In the genomic region with DNA sequence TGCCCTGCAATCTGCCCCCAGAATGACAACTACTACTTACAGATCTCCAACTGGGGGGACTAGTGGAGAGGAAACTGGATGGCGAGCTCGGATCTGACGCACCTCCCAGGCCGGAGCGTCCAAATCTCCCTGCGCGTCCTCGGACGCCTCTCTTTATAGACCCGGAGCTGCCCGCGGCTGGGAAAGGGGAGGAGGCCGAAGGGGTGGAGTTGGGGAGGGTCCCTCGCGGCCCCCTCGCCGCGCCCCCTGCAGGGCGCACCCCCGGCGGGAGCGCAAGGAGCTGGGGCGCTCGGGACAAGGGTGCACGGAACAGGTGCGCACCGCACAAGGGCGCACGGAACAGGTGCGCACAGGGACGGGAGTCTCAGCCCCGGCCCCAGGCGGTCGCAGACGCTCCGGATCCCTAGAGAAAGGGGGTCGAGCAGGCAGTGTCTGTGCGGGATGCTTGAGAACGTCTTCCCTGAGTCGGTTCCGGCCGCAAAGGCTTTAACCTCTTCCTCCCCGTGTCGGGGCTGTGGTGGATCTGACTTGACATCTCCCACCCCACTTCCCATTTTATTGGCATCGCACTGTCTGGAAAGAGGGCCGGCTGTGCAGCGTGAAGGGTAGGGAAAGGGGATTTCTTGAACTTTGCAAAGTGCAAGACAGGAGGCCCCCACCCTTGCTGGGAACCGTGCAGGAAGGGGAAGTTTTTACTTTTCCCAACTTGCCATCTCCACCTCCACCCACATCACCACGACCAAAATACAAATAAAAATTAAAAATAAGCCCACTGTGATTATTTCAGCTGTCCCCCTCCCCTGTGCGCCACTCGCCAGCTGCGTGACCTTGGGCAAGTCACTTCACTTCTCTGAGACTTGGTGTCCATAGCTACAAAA, we compare ENCODE assay signal across 9 cellular contexts. TPM values are rescaled to one million over a fixed set of nuclear protein-coding genes. Genes with fewer than 3 reads are reported as not detected.
DNase-seq lines count a peak whose midpoint lies in the region; ATAC-seq, FAIRE-seq and TF ChIP-seq lines count a peak whose summit lies in the region.
"Had no signal": no experiment of that assay in that cellular context is flagged by ENCODE, and none has a peak within 500 bp of the region (broad histone marks: within the 10 kb centered on the region; RNA-seq: fewer than 3 reads in every experiment).

A gene (minus strand): TSS at position 128 of the 878 bp plus-strand sequence. CDS start 18,776 bp downstream, outside the sequence.

- H3K9ac ChIP-seq in HepG2 (ENCODE audit: insufficient read depth, low read depth, low read length): no peak within 1 kb of the TSS
- peak within 1 kb of the TSS; percentile 85 for H3K9ac ChIP-seq in muscle layer of colon (ENCODE audit: low read length)

- POLR2A ChIA-PET in HepG2 (lab: Yijun Ruan, JAX): no interaction called here
- POLR2A ChIA-PET in activated CD4-positive, alpha-beta T cell treated with anti-CD3 and anti-CD28 coated beads, Interleukin-2, amount 10 ng/mL, durations not matched to agents 7 days and 5 days (lab: Charles Lee): no interaction called here

- H3K9me3 ChIP-seq in HepG2 (ENCODE audit: low read length) (no peaks in the 10 kb centered on the region), right lobe of liver (no peaks in the 10 kb centered on the region), muscle layer of colon (ENCODE audit: low read length) (no peaks in the 10 kb centered on the region)

- peak within 1 kb of the TSS; percentile 71 for H3K4me2 ChIP-seq in HepG2 (ENCODE audit: low read depth, low read length)

- peaks cover 11% of the 10 kb centered on the region for H3K4me1 ChIP-seq in HepG2 (ENCODE audit: insufficient read depth, low read length)
- H3K4me1 ChIP-seq in right lobe of liver: no peaks in the 10 kb centered on the region
- H3K4me1 ChIP-seq in muscle layer of colon (ENCODE audit: insufficient read depth, low read length): peaks cover 9% of the 10 kb centered on the region

- H2AFZ ChIP-seq in HepG2 (ENCODE audit: low read length): no peak within 1 kb of the TSS

- no peaks in the 10 kb centered on the region for H3K36me3 ChIP-seq in HepG2 (replicated peaks in 1 of 2; ENCODE audit: control insufficient read depth in 1 of 2, insufficient read depth in 2 of 2, low read length in 2 of 2)
- no peaks in the 10 kb centered on the region for H3K36me3 ChIP-seq in right lobe of liver
- H3K36me3 ChIP-seq in muscle layer of colon (ENCODE audit: insufficient read depth, low read length): peaks cover 17% of the 10 kb centered on the region

- no peak for TF ChIP-seq EP300 in HepG2 (IDR thresholded peaks at IDR 0.05; ENCODE audit: low read depth in 2 of 2, low read length in 2 of 2)
- TF ChIP-seq EP300 in HepG2 (CRISPR knock-in tag; IDR thresholded peaks at IDR 0.05; ENCODE audit: borderline replicate concordance): no peak

- peak; percentile 29 for ATAC-seq in HepG2
- no peak for ATAC-seq in right lobe of liver

- BruUV-seq in HepG2 (replicated peaks; lab: Mats Ljungman, UMichigan): no TSS peak

- no peak for TF ChIP-seq CTCF in HepG2 (CRISPR knock-in tag; IDR thresholded peaks at IDR 0.05)
- no peak for TF ChIP-seq CTCF in right lobe of liver (IDR thresholded peaks at IDR 0.05)

- CTCF ChIA-PET in HepG2 (lab: Yijun Ruan, JAX; ENCODE audit: low intra/inter-chr PET ratio, low total read pairs): no interaction called here
- CTCF ChIA-PET in activated CD4-positive, alpha-beta T cell treated with anti-CD3 and anti-CD28 coated beads, Interleukin-2, amount 10 ng/mL, durations not matched to agents 7 days and 5 days (lab: Charles Lee): no interaction called here

- in situ Hi-C loops in HepG2 (cut with HindIII; ENCODE audit: extremely low pct_ligation_motif_present, low pct_unique_long_range_greater_than_20kb): no loop called here

- DNase-seq in HepG2 (ENCODE audit: low spot score) (no peak), right lobe of liver (no peak), dermis blood vessel endothelial cell (peak; percentile 15), activated gamma-delta T cell treated with Interleukin-2 at 50 U/mL for 16 hours (no peak), NCI-H1436 treated with DMSO at 0.1 percent for 48 hours (lab: John Stamatoyannopoulos, UW) (no peak), 8988T (no peak)
- no peak for DNase-seq in activated CD4-positive, alpha-beta T cell treated with anti-CD3 and anti-CD28 coated beads, Interleukin-2, amount 10 ng/mL, durations not matched to agents 7 days and 5 days
- DNase-seq: activated CD4-positive, alpha-beta T cell treated with anti-CD3 and anti-CD28 coated beads for 1 hour had no signal

- intact Hi-C loops in HepG2 (cut with micrococcal nuclease; ENCODE audit: unreplicated experiment): no loop called here
- intact Hi-C loops in right lobe of liver (cut with DNase I): no loop called here

- H3K27ac ChIP-seq in HepG2 (ENCODE audit: extremely low read length, insufficient read depth, low read length) (no peak within 1 kb of the TSS), right lobe of liver (no peak within 1 kb of the TSS), muscle layer of colon (ENCODE audit: low read depth, low read length) (peak within 1 kb of the TSS; percentile 98)

- no peak for TF ChIP-seq RAD21 in HepG2 (CRISPR knock-in tag; IDR thresholded peaks at IDR 0.05)

- no peaks in the 10 kb centered on the region for H4K20me1 ChIP-seq in HepG2 (ENCODE audit: insufficient read depth, low read length)

- no peaks in the 10 kb centered on the region for H3K79me2 ChIP-seq in HepG2 (ENCODE audit: insufficient read depth, low read length)

- H3K4me3 ChIP-seq in HepG2 (replicated peaks in 1 of 3; ENCODE audit: insufficient read depth in 1 of 3, low read depth in 2 of 3, low read length in 3 of 3) (peak within 1 kb of the TSS; percentile 11 to 62 (median 41); a peak in 3 of 6 replicates), right lobe of liver (peak within 1 kb of the TSS in 1 of 3 donors; percentile 14), muscle layer of colon (ENCODE audit: low read depth in 1 of 2, low read length in 2 of 2) (peak within 1 kb of the TSS; percentile 79 to 88)

- H3K36me3 Mint-ChIP-seq in activated CD4-positive, alpha-beta T cell treated with anti-CD3 and anti-CD28 coated beads, Interleukin-2, amount 10 ng/mL, durations not matched to agents 7 days and 5 days (ENCODE audit: low read depth): no peaks in the 10 kb centered on the region

- peaks cover 15 to 63% of the 10 kb centered on the region in 2 experiments; a peak in 4 of 5 replicates for H3K27me3 ChIP-seq in HepG2 (ENCODE audit: control insufficient read depth in 1 of 2, insufficient read depth in 2 of 2, low read length in 2 of 2)
- no peaks in the 10 kb centered on the region for H3K27me3 ChIP-seq in right lobe of liver
- H3K27me3 ChIP-seq in muscle layer of colon (ENCODE audit: control insufficient read depth in 1 of 2, insufficient read depth in 2 of 2, low read length in 2 of 2): peaks cover 0 to 12% of the 10 kb centered on the region in 2 donors

- no peak within 1 kb of the TSS for H3K4me3 Mint-ChIP-seq in activated CD4-positive, alpha-beta T cell treated with anti-CD3 and anti-CD28 coated beads, Interleukin-2, amount 10 ng/mL, durations not matched to agents 7 days and 5 days

- TF ChIP-seq POLR2A in HepG2 (IDR thresholded peaks at IDR 0.05; ENCODE audit: insufficient read depth in 1 of 2, low read depth in 2 of 2, low read length in 2 of 2) (no peak), right lobe of liver (IDR thresholded peaks at IDR 0.05) (no peak)

- no peak for FAIRE-seq in HepG2 (lab: Jason Lieb, UNC)

- H3K9me3 Mint-ChIP-seq in activated CD4-positive, alpha-beta T cell treated with anti-CD3 and anti-CD28 coated beads, Interleukin-2, amount 10 ng/mL, durations not matched to agents 7 days and 5 days: no peaks in the 10 kb centered on the region

- no peak within 1 kb of the TSS for H3K27ac Mint-ChIP-seq in activated CD4-positive, alpha-beta T cell treated with anti-CD3 and anti-CD28 coated beads, Interleukin-2, amount 10 ng/mL, durations not matched to agents 7 days and 5 days

- peaks cover 39% of the 10 kb centered on the region for H3K27me3 Mint-ChIP-seq in activated CD4-positive, alpha-beta T cell treated with anti-CD3 and anti-CD28 coated beads, Interleukin-2, amount 10 ng/mL, durations not matched to agents 7 days and 5 days

- WGBS in HepG2 (ENCODE audit: low lambda C conversion rate): 22% methylated on average over 50 of the region's 52 CpGs
- 4% methylated on average over 13 of the region's 52 CpGs for WGBS in right lobe of liver (ENCODE audit: insufficient coverage, low coverage, low lambda C conversion rate, missing lambda C conversion rate)

- H3K4me1 Mint-ChIP-seq in activated CD4-positive, alpha-beta T cell treated with anti-CD3 and anti-CD28 coated beads, Interleukin-2, amount 10 ng/mL, durations not matched to agents 7 days and 5 days: peaks cover 6% of the 10 kb centered on the region

TF ChIP-seq in HepG2, 621 proteins besides CTCF, POLR2A, EP300 and RAD21 (continues in another document):
- no peak for TF ChIP-seq KLF11 (CRISPR knock-in tag; IDR thresholded peaks at IDR 0.05)
- no peak for TF ChIP-seq TOE1 (CRISPR knock-in tag; IDR thresholded peaks at IDR 0.05)

RNA-seq across cellular contexts. Expression of the gene that starts here (rescaled TPM):
- not detected in 2 replicates for total RNA-seq in HepG2 (2016; rRNA removed; fragmentation: Illumina TruSeq; extraction: Trizol)
- not detected in 2 replicates for total RNA-seq in HepG2 (2016; cell fraction: cytosol; rRNA removed; fragmentation: Illumina TruSeq; extraction: Trizol; ENCODE audit: low read depth)
- not detected in 2 replicates for total RNA-seq in HepG2 (2016; cell fraction: insoluble cytoplasmic fraction; rRNA removed; fragmentation: Illumina TruSeq; extraction: Trizol)
- not detected in 2 replicates for total RNA-seq in HepG2 (2016; cell fraction: membrane; rRNA removed; fragmentation: Illumina TruSeq; extraction: Trizol)
- total RNA-seq in HepG2 (2016; cell fraction: nucleus; rRNA removed; fragmentation: Illumina TruSeq; extraction: Trizol): not detected in 2 replicates
- polyA plus RNA-seq in HepG2 (2011; rRNA removed): not detected in 2 replicates
- polyA plus RNA-seq in HepG2 (2011; cell fraction: cytosol; rRNA removed): not detected in 2 replicates
- polyA plus RNA-seq in HepG2 (2011; cell fraction: nucleus; rRNA removed): not detected in 2 replicates
- polyA plus RNA-seq in HepG2 (2012): 0.25 and 0.60 TPM in 2 replicates
- not detected in 2 replicates for polyA plus RNA-seq in HepG2 (2016; cell fraction: cytosol; fragmentation: Illumina TruSeq; extraction: Trizol; ENCODE audit: low read depth)
- not detected in 2 replicates for polyA plus RNA-seq in HepG2 (2016; cell fraction: insoluble cytoplasmic fraction; fragmentation: Illumina TruSeq; extraction: Trizol; ENCODE audit: low read depth)
- not detected in 2 replicates for polyA plus RNA-seq in HepG2 (2016; cell fraction: membrane; fragmentation: Illumina TruSeq; extraction: Trizol; ENCODE audit: low read depth)
- not detected in 2 replicates for polyA plus RNA-seq in HepG2 (2016; cell fraction: nucleus; fragmentation: Illumina TruSeq; extraction: Trizol; ENCODE audit: insufficient read depth, low read depth)
- 0.14 TPM in 1 of 2 replicates, not detected in the other for polyA minus RNA-seq in HepG2 (2011; rRNA and poly(A)+ RNA removed; ENCODE audit: low replicate concordance)
- not detected in 2 replicates for polyA minus RNA-seq in HepG2 (2011; cell fraction: cytosol; rRNA and poly(A)+ RNA removed)
- polyA minus RNA-seq in HepG2 (2011; cell fraction: nucleus; rRNA and poly(A)+ RNA removed): not detected in 2 replicates
- 1 to 10 TPM; 1.5 to 3.9 (median 2.7) TPM for total RNA-seq in right lobe of liver
- total RNA-seq in dermis blood vessel endothelial cell: 0.05 TPM in 1 of 2 replicates, not detected in the other
- under 1 TPM in 1 of 2 experiments, not detected in 1; 0.04 TPM for total RNA-seq in activated CD4-positive, alpha-beta T cell treated with anti-CD3 and anti-CD28 coated beads, Interleukin-2, amount 10 ng/mL, durations not matched to agents 7 days and 5 days

Comparison
In these comparisons a context has a peak if more than half of its experiments do, and no peak if none do; other contexts are left out.
1. Peak in ATAC-seq, H3K4me3 ChIP-seq and H3K4me2 ChIP-seq in HepG2; RNA of the gene not detected or under 1 TPM.
2. Peak in DNase-seq in dermis blood vessel endothelial cell; RNA of the gene not detected or under 1 TPM.